In genomic region chr10:92689663-92690210, GRCh38 we compare ENCODE assay signal across 1 cellular context.
TF ChIP-seq lines count a peak whose summit lies in the region.

Gene HHEX (plus strand): TSS chr10:92689955. CDS start chr10:92689987, 32 bp downstream.

TF ChIP-seq in HepG2, 621 proteins besides CTCF, POLR2A, EP300 and RAD21 (continued from another document and continues in another):
- TF ChIP-seq HIC2 (CRISPR knock-in tag; IDR thresholded peaks at IDR 0.05; ENCODE audit: low read depth) (no peak; the same call in 1 of the 2 replicates), HNRNPLL (IDR thresholded peaks at IDR 0.05; ENCODE audit: low read depth, low read length, poor library complexity, severe bottlenecking) (no peak), CHD4 (IDR thresholded peaks at IDR 0.05; ENCODE audit: borderline replicate concordance, low read length) (no peak), KLF6 (CRISPR knock-in tag; IDR thresholded peaks at IDR 0.05) (no peak), HOXA3 (CRISPR knock-in tag; IDR thresholded peaks at IDR 0.05) (peak; percentile 52), ZNF468 (CRISPR knock-in tag; IDR thresholded peaks at IDR 0.05) (no peak; the same call in 1 of the 2 replicates), ZNF138 (CRISPR knock-in tag; IDR thresholded peaks at IDR 0.05; ENCODE audit: low read depth) (peak; percentile 23; the same call in 1 of the 2 replicates), HOXA5 (CRISPR knock-in tag; IDR thresholded peaks at IDR 0.05) (peak; percentile 17; the same call in 1 of the 2 replicates), ZBTB43 (CRISPR knock-in tag; conservative IDR thresholded peaks at IDR 0.05) (peak; percentile 59; the same call in 1 of the 2 replicates), HOXD1 (CRISPR knock-in tag; IDR thresholded peaks at IDR 0.05) (0 out of 2 replicates have a peak, but pooled peaks have one; percentile 16), POGK (CRISPR knock-in tag; conservative IDR thresholded peaks at IDR 0.05) (no peak), ZNF691 (CRISPR knock-in tag; IDR thresholded peaks at IDR 0.05; ENCODE audit: borderline replicate concordance, low read depth) (no peak), ZNF768 (CRISPR knock-in tag; IDR thresholded peaks at IDR 0.05) (no peak; the same call in 1 of the 2 replicates), FOXP1 (IDR thresholded peaks at IDR 0.05) (no peak), FOXP1 (CRISPR knock-in tag; IDR thresholded peaks at IDR 0.05) (no peak), DBP (CRISPR knock-in tag; IDR thresholded peaks at IDR 0.05; ENCODE audit: not compliant biosample characterization) (peak; percentile 24), TOPORS (CRISPR knock-in tag; IDR thresholded peaks at IDR 0.05) (no peak), ZNF552 (CRISPR knock-in tag; IDR thresholded peaks at IDR 0.05; ENCODE audit: borderline replicate concordance) (no peak), MTERF4 (CRISPR knock-in tag; IDR thresholded peaks at IDR 0.05) (0 out of 2 replicates have a peak, but pooled peaks have one; percentile 14), ZFP36L2 (CRISPR knock-in tag; IDR thresholded peaks at IDR 0.05) (no peak), JDP2 (CRISPR knock-in tag; IDR thresholded peaks at IDR 0.05; ENCODE audit: borderline replicate concordance) (no peak), ZNF430 (CRISPR knock-in tag; IDR thresholded peaks at IDR 0.05) (no peak), ZNF549 (CRISPR knock-in tag; IDR thresholded peaks at IDR 0.05) (peak; percentile 36; the same call in 1 of the 2 replicates), SKI (IDR thresholded peaks at IDR 0.05; ENCODE audit: partially characterized antibody) (peak; percentile 2), ZNF260 (CRISPR knock-in tag; IDR thresholded peaks at IDR 0.05; ENCODE audit: borderline replicate concordance, low read depth) (no peak), KDM1A (CRISPR knock-in tag; IDR thresholded peaks at IDR 0.05) (no peak), TP53 (CRISPR knock-in tag; conservative IDR thresholded peaks at IDR 0.05) (no peak), TAF1 (CRISPR knock-in tag; IDR thresholded peaks at IDR 0.05) (peak; percentile 74), SIN3A (IDR thresholded peaks at IDR 0.05; ENCODE audit: borderline replicate concordance, low read depth, low read length) (peak; percentile 80; the same call in 1 of the 2 replicates), CAMTA2 (CRISPR knock-in tag; IDR thresholded peaks at IDR 0.05; ENCODE audit: borderline replicate concordance) (0 out of 2 replicates have a peak, but pooled peaks have one; percentile 7), U2AF1 (optimal IDR thresholded peaks at IDR 0.05; ENCODE audit: low read depth, low read length) (no peak), ZNF761 (CRISPR knock-in tag; conservative IDR thresholded peaks at IDR 0.05) (peak; percentile 23; the same call in 1 of the 2 replicates), ZNF34 (CRISPR knock-in tag; IDR thresholded peaks at IDR 0.05; ENCODE audit: borderline replicate concordance) (peak; percentile 75; the same call in 1 of the 2 replicates), MYPOP (CRISPR knock-in tag; IDR thresholded peaks at IDR 0.05) (no peak; the same call in 1 of the 2 replicates), ZFY (CRISPR knock-in tag; IDR thresholded peaks at IDR 0.05) (no peak; the same call in none of the 2 replicates), ZUFSP (CRISPR knock-in tag; IDR thresholded peaks at IDR 0.05; ENCODE audit: borderline replicate concordance) (no peak), HDAC1 (CRISPR knock-in tag; IDR thresholded peaks at IDR 0.05) (no peak), ZBTB42 (CRISPR knock-in tag; IDR thresholded peaks at IDR 0.05) (no peak), PRDM4 (CRISPR knock-in tag; IDR thresholded peaks at IDR 0.05; ENCODE audit: borderline replicate concordance) (no peak), ZNF777 (CRISPR knock-in tag; IDR thresholded peaks at IDR 0.05) (peak; percentile 96; the same call in 1 of the 2 replicates), ZNF354B (CRISPR knock-in tag; IDR thresholded peaks at IDR 0.05) (no peak), TCF7L2 (IDR thresholded peaks at IDR 0.05; ENCODE audit: low read depth, low read length) (no peak), KLF16 (CRISPR knock-in tag; IDR thresholded peaks at IDR 0.05) (no peak), GATA4 (IDR thresholded peaks at IDR 0.05; ENCODE audit: borderline replicate concordance, low read depth) (peak; percentile 32; the same call in 1 of the 2 replicates), ZNF18 (CRISPR knock-in tag; IDR thresholded peaks at IDR 0.05; ENCODE audit: insufficient replicate concordance) (no peak), KDM4B (CRISPR knock-in tag; IDR thresholded peaks at IDR 0.05) (0 out of 2 replicates have a peak, but pooled peaks have one; percentile 28), ZNF282 (IDR thresholded peaks at IDR 0.05; ENCODE audit: partially characterized antibody) (no peak), SNAPC2 (CRISPR knock-in tag; IDR thresholded peaks at IDR 0.05) (no peak), ZC3H4 (CRISPR knock-in tag; IDR thresholded peaks at IDR 0.05; ENCODE audit: borderline replicate concordance) (no peak), MEIS2 (CRISPR knock-in tag; IDR thresholded peaks at IDR 0.05) (peak; percentile 74), KMT2A (CRISPR knock-in tag; IDR thresholded peaks at IDR 0.05) (no peak), ZNF746 (CRISPR knock-in tag; IDR thresholded peaks at IDR 0.05) (no peak; the same call in 1 of the 2 replicates), POLR2G (IDR thresholded peaks at IDR 0.05; ENCODE audit: low read depth, low read length) (peak; percentile 95), KLF12 (CRISPR knock-in tag; IDR thresholded peaks at IDR 0.05; ENCODE audit: borderline replicate concordance) (0 out of 2 replicates have a peak, but pooled peaks have one; percentile 61), ZNF704 (CRISPR knock-in tag; IDR thresholded peaks at IDR 0.05; ENCODE audit: borderline replicate concordance) (0 out of 2 replicates have a peak, but pooled peaks have one; percentile 29)
